ENCODE assay signal across 2 cellular contexts in genomic region chrX:15749642-15750610, GRCh38.
TF ChIP-seq lines count a peak whose summit lies in the region.

No MANE protein-coding gene starts in this region.

TF ChIP-seq in H1, 55 proteins besides CTCF, POLR2A, EP300 and RAD21 (continued from another document):
- no peak for TF ChIP-seq KDM4A (IDR thresholded peaks at IDR 0.05; ENCODE audit: low read depth, low read length, severe bottlenecking)
- no peak for TF ChIP-seq SAP30 (IDR thresholded peaks at IDR 0.05; ENCODE audit: insufficient read depth, insufficient replicate concordance, low read length)
- no peak for TF ChIP-seq FOSL1 (IDR thresholded peaks at IDR 0.05; ENCODE audit: insufficient read depth, low read depth, low read length)
- TF ChIP-seq SIRT6 (IDR thresholded peaks at IDR 0.05; ENCODE audit: low read length): no peak
- TF ChIP-seq TAF7 (optimal IDR thresholded peaks at IDR 0.05; ENCODE audit: borderline replicate concordance, low read depth, low read length): no peak
- no peak for TF ChIP-seq RFX5 (IDR thresholded peaks at IDR 0.05; ENCODE audit: borderline replicate concordance, low read depth, low read length)
- no peak for TF ChIP-seq TAF1 (IDR thresholded peaks at IDR 0.05; ENCODE audit: low read depth, low read length)
- no peak for TF ChIP-seq ATF2 (IDR thresholded peaks at IDR 0.05; ENCODE audit: low read length)
- no peak for TF ChIP-seq CBX8 (IDR thresholded peaks at IDR 0.05; ENCODE audit: borderline replicate concordance, low read depth, low read length)
- no peak for TF ChIP-seq CEBPB (IDR thresholded peaks at IDR 0.05; ENCODE audit: low read depth, low read length)
- no peak for TF ChIP-seq CTBP2 (IDR thresholded peaks at IDR 0.05; ENCODE audit: borderline replicate concordance, insufficient read depth, insufficient read length, low read length)

TF ChIP-seq in WTC11, 78 proteins besides CTCF, POLR2A, EP300 and RAD21:
- TF ChIP-seq AR (CRISPR knock-in tag; IDR thresholded peaks at IDR 0.05) (no peak), ZNF317 (CRISPR knock-in tag; IDR thresholded peaks at IDR 0.05; ENCODE audit: borderline replicate concordance, low read depth) (no peak), CDX4 (CRISPR knock-in tag; IDR thresholded peaks at IDR 0.05; ENCODE audit: borderline replicate concordance) (no peak), HMGXB4 (CRISPR knock-in tag; IDR thresholded peaks at IDR 0.05) (no peak), SMAD4 (CRISPR knock-in tag; IDR thresholded peaks at IDR 0.05) (no peak), HMGA2 (CRISPR knock-in tag; IDR thresholded peaks at IDR 0.05) (no peak), STAT6 (CRISPR knock-in tag; conservative IDR thresholded peaks at IDR 0.05; ENCODE audit: low read depth) (no peak), FOXJ3 (CRISPR knock-in tag; IDR thresholded peaks at IDR 0.05; ENCODE audit: borderline replicate concordance) (no peak), FOXK1 (CRISPR knock-in tag; IDR thresholded peaks at IDR 0.05) (no peak), KAT7 (CRISPR knock-in tag; IDR thresholded peaks at IDR 0.05; ENCODE audit: borderline replicate concordance) (no peak), ZNF425 (CRISPR knock-in tag; conservative IDR thresholded peaks at IDR 0.05) (no peak), ERG (CRISPR knock-in tag; IDR thresholded peaks at IDR 0.05) (no peak), GTF2I (CRISPR knock-in tag; conservative IDR thresholded peaks at IDR 0.05) (no peak), ZNF232 (CRISPR knock-in tag; IDR thresholded peaks at IDR 0.05) (no peak), ZNF263 (CRISPR knock-in tag; IDR thresholded peaks at IDR 0.05; ENCODE audit: low read depth) (no peak), PREB (CRISPR knock-in tag; IDR thresholded peaks at IDR 0.05; ENCODE audit: borderline replicate concordance) (no peak)
